25 cellular contexts compared by ENCODE assay signal in the genomic region with DNA sequence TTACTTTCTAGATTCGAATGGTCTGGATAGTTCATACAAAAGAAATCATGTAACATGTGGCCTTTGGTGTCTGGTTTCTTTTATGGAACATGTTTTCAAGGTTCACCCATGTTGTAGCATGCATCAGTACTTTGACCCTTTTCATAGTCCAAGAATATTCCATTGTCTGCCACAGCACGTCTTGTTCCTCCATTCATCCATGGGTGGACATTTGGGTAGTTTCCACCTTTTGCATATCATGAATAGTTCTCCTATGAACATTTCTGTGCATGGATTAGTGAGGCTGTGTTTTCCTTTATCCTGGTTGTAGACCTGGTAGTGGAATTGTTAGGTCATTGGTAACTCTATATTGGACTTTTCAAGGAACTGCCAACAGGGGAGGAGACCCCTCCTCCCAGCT. TPM values are rescaled to one million over a fixed set of nuclear protein-coding genes. Genes with fewer than 3 reads are reported as not detected.
"Had no signal": no experiment of that assay in that cellular context is flagged by ENCODE, and none has a peak within 500 bp of the region (broad histone marks: within the 10 kb centered on the region; RNA-seq: fewer than 3 reads in every experiment).

No MANE protein-coding gene starts in this region.

- H3K4me3 Mint-ChIP-seq: activated CD4-positive, alpha-beta T cell treated with anti-CD3 and anti-CD28 coated beads, Interleukin-2, amount 10 ng/mL, durations not matched to agents 7 days and 5 days; activated naive CD8-positive, alpha-beta T cell treated with anti-CD3 and anti-CD28 coated beads for 36 hours; dendritic cell treated with granulocyte-macrophage colony-stimulating factor and Interleukin-4, amounts not matched to agents 40 ng/mL and 50 ng/mL, for 4 days; immature natural killer cell; nephron; type B pancreatic cell had no signal

- ATAC-seq: body of pancreas, left ventricle myocardium superior, right cardiac atrium had no signal

- H3K27ac Mint-ChIP-seq: activated CD4-positive, alpha-beta T cell treated with anti-CD3 and anti-CD28 coated beads, Interleukin-2, amount 10 ng/mL, durations not matched to agents 7 days and 5 days; activated naive CD8-positive, alpha-beta T cell treated with anti-CD3 and anti-CD28 coated beads for 36 hours; activated T-helper 2 cell treated with anti-CD3 and anti-CD28 coated beads, Interferon-gamma antibody, Interleukin-2, Interleukin-4, amounts not matched to agents 10 μg/mL and 5 μg/mL and 100 μg/mL, durations not matched to agents 14 hours and 24 hours and 36 hours; dendritic cell treated with granulocyte-macrophage colony-stimulating factor and Interleukin-4, amounts not matched to agents 40 ng/mL and 50 ng/mL, for 4 days; immature natural killer cell; nephron; type B pancreatic cell had no signal

- H3K36me3 Mint-ChIP-seq: activated naive CD8-positive, alpha-beta T cell treated with anti-CD3 and anti-CD28 coated beads for 36 hours; immature natural killer cell; type B pancreatic cell had no signal

- H3K4me1 Mint-ChIP-seq: activated naive CD8-positive, alpha-beta T cell treated with anti-CD3 and anti-CD28 coated beads for 36 hours had no signal

- H3K27me3 Mint-ChIP-seq: activated naive CD8-positive, alpha-beta T cell treated with anti-CD3 and anti-CD28 coated beads for 36 hours; dendritic cell treated with granulocyte-macrophage colony-stimulating factor and Interleukin-4, amounts not matched to agents 40 ng/mL and 50 ng/mL, for 4 days; type B pancreatic cell had no signal

- H3K4me1 ChIP-seq: body of pancreas, pancreas, psoas muscle had no signal

- DNase-seq: activated CD4-positive, alpha-beta T cell treated with anti-CD3 and anti-CD28 coated beads, Interleukin-2, amount 10 ng/mL, durations not matched to agents 7 days and 5 days; activated CD4-positive, CD25-positive, alpha-beta regulatory T cell treated with anti-CD3 and anti-CD28 coated beads, Interleukin-2, amount 50 U/mL, for 72 hours; activated naive CD4-positive, alpha-beta T cell; activated naive CD8-positive, alpha-beta T cell treated with anti-CD3 and anti-CD28 coated beads for 36 hours; activated T-cell treated with anti-CD3 and anti-CD28 coated beads, Interleukin-2, amount 50 U/mL, for 1 hour; body of pancreas; effector CD4-positive, alpha-beta T cell; foreskin melanocyte; immature natural killer cell; left ventricle myocardium superior; pancreas; psoas muscle; right cardiac atrium; stimulated activated naive CD4-positive, alpha-beta T cell treated with Interleukin-2 at 50 U/mL for 16 hours; WERI-Rb-1 had no signal

- H3K9me3 Mint-ChIP-seq: activated CD4-positive, alpha-beta T cell treated with anti-CD3 and anti-CD28 coated beads, Interleukin-2, amount 10 ng/mL, durations not matched to agents 7 days and 5 days; activated naive CD8-positive, alpha-beta T cell treated with anti-CD3 and anti-CD28 coated beads for 36 hours; activated T-helper 2 cell treated with anti-CD3 and anti-CD28 coated beads, Interferon-gamma antibody, Interleukin-2, Interleukin-4, amounts not matched to agents 10 μg/mL and 5 μg/mL and 100 μg/mL, durations not matched to agents 14 hours and 24 hours and 36 hours; dendritic cell treated with granulocyte-macrophage colony-stimulating factor and Interleukin-4, amounts not matched to agents 40 ng/mL and 50 ng/mL, for 4 days; nephron; type B pancreatic cell had no signal

- H3K4me3 ChIP-seq: body of pancreas, cardiac muscle cell, pancreas, psoas muscle, thoracic aorta, vagina had no signal

- FAIRE-seq: pancreas had no signal

- H3K27me3 ChIP-seq: body of pancreas, cardiac muscle cell, neutrophil, pancreas, vagina had no signal

- H3K27ac ChIP-seq: body of pancreas, cardiac muscle cell, neutrophil, pancreas, psoas muscle, thoracic aorta, vagina, WERI-Rb-1 had no signal

- H3K9me3 ChIP-seq: body of pancreas, neutrophil, pancreas, psoas muscle, thoracic aorta, vagina had no signal

- H3K36me3 ChIP-seq: cardiac muscle cell, neutrophil, pancreas, thoracic aorta, vagina, WERI-Rb-1 had no signal

RNA-seq across cellular contexts. Expression of a gene that starts 31.7 kb away (rescaled TPM):
- total RNA-seq: activated CD4-positive, alpha-beta T cell treated with anti-CD3 and anti-CD28 coated beads, Interleukin-2, amount 10 ng/mL, durations not matched to agents 7 days and 5 days; activated naive CD8-positive, alpha-beta T cell treated with anti-CD3 and anti-CD28 coated beads for 36 hours; activated T-helper 2 cell treated with anti-CD3 and anti-CD28 coated beads, Interferon-gamma antibody, Interleukin-2, Interleukin-4, amounts not matched to agents 10 μg/mL and 5 μg/mL and 100 μg/mL, durations not matched to agents 14 hours and 24 hours and 36 hours; body of pancreas; cardiac muscle cell; left ventricle myocardium superior; pancreas; psoas muscle; right cardiac atrium; skeletal muscle tissue; T-helper 2 cell treated with Interferon-gamma antibody and Interleukin-4, amounts not matched to agents 100 ng/mL and 5 ng/mL, for 36 hours; thoracic aorta; vagina had no signal
- polyA plus RNA-seq: cardiac muscle cell, immature natural killer cell, pancreas, psoas muscle, right cardiac atrium had no signal

RNA-seq across cellular contexts. Expression of a gene that starts 37.2 kb away (rescaled TPM):
- total RNA-seq: activated CD4-positive, alpha-beta T cell treated with anti-CD3 and anti-CD28 coated beads, Interleukin-2, amount 10 ng/mL, durations not matched to agents 7 days and 5 days; activated naive CD8-positive, alpha-beta T cell treated with anti-CD3 and anti-CD28 coated beads for 36 hours; activated T-helper 2 cell treated with anti-CD3 and anti-CD28 coated beads, Interferon-gamma antibody, Interleukin-2, Interleukin-4, amounts not matched to agents 10 μg/mL and 5 μg/mL and 100 μg/mL, durations not matched to agents 14 hours and 24 hours and 36 hours; body of pancreas; cardiac muscle cell; left ventricle myocardium superior; pancreas; psoas muscle; right cardiac atrium; skeletal muscle tissue; T-helper 2 cell treated with Interferon-gamma antibody and Interleukin-4, amounts not matched to agents 100 ng/mL and 5 ng/mL, for 36 hours; thoracic aorta; vagina had no signal
- polyA plus RNA-seq: cardiac muscle cell, immature natural killer cell, pancreas, psoas muscle, right cardiac atrium had no signal
